In the genomic region with DNA sequence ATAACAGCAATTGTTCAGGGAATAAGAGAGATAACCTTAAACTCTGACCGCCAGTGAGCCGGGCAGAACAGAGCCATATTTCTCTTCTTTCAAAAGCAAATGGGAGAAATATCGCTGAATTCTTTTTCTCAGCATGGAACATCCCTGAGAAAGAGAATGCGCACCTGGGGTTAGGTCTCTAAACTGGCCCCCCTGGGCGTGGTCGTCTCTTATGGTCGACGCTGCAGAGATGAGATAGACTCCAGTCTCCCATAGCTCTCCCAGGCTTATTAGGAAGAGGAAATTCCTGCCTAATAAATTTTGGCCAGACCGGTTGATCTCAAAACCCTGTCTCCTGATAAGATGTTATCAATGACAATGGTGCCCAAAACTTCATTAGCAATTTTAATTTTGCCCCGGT, we compare ENCODE assay signal across 13 cellular contexts. TPM values are rescaled to one million over a fixed set of nuclear protein-coding genes. Genes with fewer than 3 reads are reported as not detected.
"Had no signal": no experiment of that assay in that cellular context is flagged by ENCODE, and none has a peak within 500 bp of the region (broad histone marks: within the 10 kb centered on the region; RNA-seq: fewer than 3 reads in every experiment).

No MANE protein-coding gene starts in this region.

RNA-seq across cellular contexts. Expression of gene CRYBB1, which starts 4.1 kb away (rescaled TPM):
- total RNA-seq: activated CD4-positive, alpha-beta T cell treated with anti-CD3 and anti-CD28 coated beads for 36 hours; activated CD4-positive, alpha-beta T cell treated with anti-CD3 and anti-CD28 coated beads, Interleukin-2, amount 10 ng/mL, durations not matched to agents 7 days and 5 days; activated CD8-positive, alpha-beta T cell treated with anti-CD3 and anti-CD28 coated beads, Interleukin-2, amount 10 ng/mL, durations not matched to agents 7 days and 5 days; activated naive CD8-positive, alpha-beta T cell treated with anti-CD3 and anti-CD28 coated beads, Interleukin-2, amount 10 ng/mL, durations not matched to agents 7 days and 5 days; activated T-helper 2 cell treated with anti-CD3 and anti-CD28 coated beads, Interferon-gamma antibody, Interleukin-2, Interleukin-4, amounts not matched to agents 10 μg/mL and 5 μg/mL and 100 μg/mL, durations not matched to agents 14 hours and 24 hours and 36 hours; cardiac muscle cell; MCF 10A; PC-3; Peyer's patch; SJSA1 had no signal
- polyA plus RNA-seq: cardiac muscle cell had no signal

RNA-seq across cellular contexts. Expression of gene CRYBA4, which starts 8.0 kb away (rescaled TPM):
- total RNA-seq: activated CD4-positive, alpha-beta T cell treated with anti-CD3 and anti-CD28 coated beads for 36 hours; activated CD4-positive, alpha-beta T cell treated with anti-CD3 and anti-CD28 coated beads, Interleukin-2, amount 10 ng/mL, durations not matched to agents 7 days and 5 days; activated CD8-positive, alpha-beta T cell treated with anti-CD3 and anti-CD28 coated beads, Interleukin-2, amount 10 ng/mL, durations not matched to agents 7 days and 5 days; activated naive CD8-positive, alpha-beta T cell treated with anti-CD3 and anti-CD28 coated beads, Interleukin-2, amount 10 ng/mL, durations not matched to agents 7 days and 5 days; activated T-helper 2 cell treated with anti-CD3 and anti-CD28 coated beads, Interferon-gamma antibody, Interleukin-2, Interleukin-4, amounts not matched to agents 10 μg/mL and 5 μg/mL and 100 μg/mL, durations not matched to agents 14 hours and 24 hours and 36 hours; ascending aorta; cardiac muscle cell; MCF 10A; PC-3; Peyer's patch; SJSA1 had no signal
- polyA plus RNA-seq: adipose tissue, SK-N-SH had no signal
